ENCODE assay signal across 10 cellular contexts in the genomic region with DNA sequence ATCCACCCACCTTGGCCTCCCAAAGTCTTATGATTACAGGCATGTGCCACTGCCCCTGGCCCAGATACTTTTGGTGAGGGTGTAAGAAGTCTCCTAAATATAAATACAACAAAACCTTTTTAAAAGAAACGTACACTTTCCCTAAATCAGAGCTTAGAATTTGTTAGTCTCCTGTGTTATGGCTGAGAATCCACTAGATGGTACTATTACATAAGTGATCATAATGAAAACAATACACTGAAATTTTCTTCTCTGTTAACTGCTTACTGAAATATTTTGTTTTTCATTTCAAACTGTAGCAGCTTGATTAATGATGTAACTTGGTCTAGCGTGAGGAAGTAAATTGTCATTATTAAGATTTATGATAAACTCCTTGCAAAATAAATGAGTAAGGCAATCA.
DNase-seq lines count a peak whose midpoint lies in the region; ATAC-seq, FAIRE-seq and TF ChIP-seq lines count a peak whose summit lies in the region.
"Had no signal": no experiment of that assay in that cellular context is flagged by ENCODE, and none has a peak within 500 bp of the region (broad histone marks: within the 10 kb centered on the region; RNA-seq: fewer than 3 reads in every experiment).

No MANE protein-coding gene starts in this region.

- H3K4me2 ChIP-seq in Karpas-422 (ENCODE audit: low read depth, low read length, poor library complexity, severe bottlenecking) (no peak overlapping the region), mammary epithelial cell (ENCODE audit: insufficient read depth, low read depth, low read length) (no peak overlapping the region)

- intact Hi-C loops in mammary epithelial cell (cut with micrococcal nuclease) = no loop called here

- H4K20me1 ChIP-seq in Karpas-422 (ENCODE audit: insufficient read depth, low read depth, low read length) (no peaks in the 10 kb centered on the region), mammary epithelial cell (ENCODE audit: insufficient read depth, low read length) (no peaks in the 10 kb centered on the region)

- H3K4me3 ChIP-seq in Karpas-422 (ENCODE audit: low read length) = no peak overlapping the region
- H3K4me3 ChIP-seq in mammary epithelial cell (replicated peaks in 1 of 3; ENCODE audit: insufficient read depth in 1 of 3, low read depth in 2 of 3, low read length in 3 of 3) = no peak overlapping the region
- H3K4me3 ChIP-seq: skin epidermis had no signal

- no peaks in the 10 kb centered on the region for H3K9me2 ChIP-seq in Karpas-422 (replicated peaks; ENCODE audit: insufficient read depth, low read length)

- H2AFZ ChIP-seq in Karpas-422 (ENCODE audit: low read length) (no peak overlapping the region), mammary epithelial cell (ENCODE audit: low read depth, low read length) (no peak overlapping the region)

- H3K36me3 ChIP-seq in Karpas-422 (ENCODE audit: insufficient read depth, low read length) (no peaks in the 10 kb centered on the region), mammary epithelial cell (ENCODE audit: insufficient read depth, low read length) (no peaks in the 10 kb centered on the region)

- H3K9ac ChIP-seq in Karpas-422 (ENCODE audit: low read length) = no peak overlapping the region
- no peak overlapping the region for H3K9ac ChIP-seq in mammary epithelial cell (ENCODE audit: insufficient read depth, low read length)

- no peak for TF ChIP-seq POLR2A in GM12892 (IDR thresholded peaks at IDR 0.05; ENCODE audit: low read depth, low read length)

- no peaks in the 10 kb centered on the region for H3K4me1 ChIP-seq in Karpas-422 (ENCODE audit: low read length)
- no peaks in the 10 kb centered on the region for H3K4me1 ChIP-seq in mammary epithelial cell (ENCODE audit: insufficient read depth, low read length)

- DNase-seq in ELR (ENCODE audit: low read depth) (peak; percentile 12), Karpas-422 (peak; percentile 50), mammary epithelial cell (no peak), myocyte (ENCODE audit: low read depth) (peak; percentile 9), NCI-H2196 treated with DMSO at 0.1 percent for 48 hours (lab: John Stamatoyannopoulos, UW; ENCODE audit: unreplicated experiment) (no peak), HCEC 1CT (no peak), GM12892 (ENCODE audit: insufficient read length) (no peak)
- DNase-seq: SHP77 had no signal

- peak; percentile 15 to 34 for TF ChIP-seq CTCF in mammary epithelial cell (conservative IDR thresholded peaks at IDR 0.05 in 1 of 2, IDR thresholded peaks at IDR 0.05 in 1 of 2; ENCODE audit: extremely low read depth in 1 of 2, insufficient read depth in 1 of 2, low read depth in 1 of 2, low read length in 2 of 2)

- H3K9me3 ChIP-seq in Karpas-422 (ENCODE audit: low read length) (no peaks in the 10 kb centered on the region), mammary epithelial cell (replicated peaks; ENCODE audit: insufficient read depth, low read length) (no peaks in the 10 kb centered on the region)

- dilution Hi-C loops in mammary epithelial cell (cut with HindIII; ENCODE audit: low sequenced_read_pairs) = no loop called here

- CTCF ChIA-PET in mammary epithelial cell (lab: Charles Lee; ENCODE audit: low non-redundant PET) = no interaction called here

- ATAC-seq in GM19467 (IDR thresholded peaks at IDR 0.05; ENCODE audit: unreplicated experiment) = no peak

- in situ Hi-C loops in mammary epithelial cell (cut with MboI; ENCODE audit: low sequenced_read_pairs in 2 of 2) = no loop called here

- no TSS peak for BruUV-seq in mammary epithelial cell (replicated peaks; lab: Mats Ljungman, UMichigan)

- no peak for FAIRE-seq in GM12892 (lab: Jason Lieb, UNC)

- 33% methylated on average over 2 of the region's 2 CpGs for WGBS in mammary epithelial cell (ENCODE audit: low coverage, missing lambda C conversion rate)

- H3K79me2 ChIP-seq in Karpas-422 (ENCODE audit: low read length) (no peaks in the 10 kb centered on the region), mammary epithelial cell (ENCODE audit: insufficient read depth, low read length) (no peaks in the 10 kb centered on the region)

- no peak overlapping the region for H3K27ac ChIP-seq in Karpas-422 (ENCODE audit: low read length)
- no peak overlapping the region for H3K27ac ChIP-seq in mammary epithelial cell (ENCODE audit: insufficient read depth, low read depth, low read length)
- H3K27ac ChIP-seq: skin epidermis had no signal

- H3K27me3 ChIP-seq in Karpas-422 (ENCODE audit: low read length) = no peaks in the 10 kb centered on the region; the same call in 1 of the 2 replicates
- H3K27me3 ChIP-seq in mammary epithelial cell (ENCODE audit: insufficient read depth, low read length) = no peaks in the 10 kb centered on the region

Comparison
In these comparisons a context has a peak if more than half of its experiments do, and no peak if none do; other contexts are left out.
1. DNase-seq: peak in ELR (single experiment), Karpas-422 (single experiment) and myocyte (single experiment); none in mammary epithelial cell (single experiment), NCI-H2196 treated with DMSO at 0.1 percent for 48 hours (single experiment), HCEC 1CT (single experiment) and GM12892 (single experiment).